In the genomic region with DNA sequence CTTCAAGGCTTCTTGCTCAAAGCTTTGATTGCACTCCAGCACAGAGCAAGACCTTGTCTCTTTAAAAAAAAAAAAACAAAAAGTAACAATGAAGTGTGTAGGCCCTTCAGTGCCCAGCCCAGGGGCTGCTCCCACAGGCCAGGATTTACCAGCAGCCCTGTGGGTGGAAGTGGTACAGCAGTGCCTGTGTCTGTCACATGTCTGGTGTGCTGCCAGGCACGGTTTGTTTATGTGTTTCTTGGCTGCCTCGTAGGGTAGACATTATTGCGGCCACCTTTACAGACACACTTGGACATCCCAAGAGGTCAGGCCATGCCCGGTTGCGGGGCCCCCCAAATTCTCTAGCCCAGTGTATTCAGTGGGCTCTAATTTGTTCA, we compare ENCODE assay signal across 14 cellular contexts. TPM values are rescaled to one million over a fixed set of nuclear protein-coding genes. Genes with fewer than 3 reads are reported as not detected.
DNase-seq lines count a peak whose midpoint lies in the region; ATAC-seq and TF ChIP-seq lines count a peak whose summit lies in the region.
"Had no signal": no experiment of that assay in that cellular context is flagged by ENCODE, and none has a peak within 500 bp of the region (broad histone marks: within the 10 kb centered on the region; RNA-seq: fewer than 3 reads in every experiment).

No MANE protein-coding gene starts in this region.

- no peaks in the 10 kb centered on the region for H3K9me3 Mint-ChIP-seq in natural killer cell
- H3K9me3 Mint-ChIP-seq in natural killer cell treated with Interleukin-12 subunit alpha and Interleukin-12 subunit beta and Interleukin-15 and Interleukin-18, amount 100 ng/mL, for 72 hours: no peaks in the 10 kb centered on the region
- H3K9me3 Mint-ChIP-seq: naive thymus-derived CD4-positive, alpha-beta T cell had no signal

- BruUV-seq in PC-9 (replicated peaks; lab: Mats Ljungman, UMichigan): no TSS peak

- H2AFZ ChIP-seq in PC-9: no peak overlapping the region

- H3K4me1 Mint-ChIP-seq in natural killer cell: peaks cover 35 to 37% of the 10 kb centered on the region in 2 donors
- peaks cover 21 to 40% of the 10 kb centered on the region in 2 donors for H3K4me1 Mint-ChIP-seq in natural killer cell treated with Interleukin-12 subunit alpha and Interleukin-12 subunit beta and Interleukin-15 and Interleukin-18, amount 100 ng/mL, for 72 hours (ENCODE audit: low read depth in 2 of 2)

- H3K27ac ChIP-seq in vagina (peak overlapping the region; percentile 21), PC-9 (no peak overlapping the region), brain microvascular endothelial cell (no peak overlapping the region)
- H3K27ac ChIP-seq: WERI-Rb-1 had no signal

- ATAC-seq in natural killer cell: peak; percentile 64 to 72 (median 65)
- no peak for ATAC-seq in natural killer cell treated with Interleukin-12 subunit alpha and Interleukin-12 subunit beta and Interleukin-15 and Interleukin-18, amount 100 ng/mL, for 72 hours
- ATAC-seq in HG03159 (IDR thresholded peaks at IDR 0.05; ENCODE audit: unreplicated experiment): no peak
- ATAC-seq: naive thymus-derived CD4-positive, alpha-beta T cell had no signal

- H3K9ac ChIP-seq in mucosa of stomach (ENCODE audit: low read length): peak overlapping the region; percentile 19

- intact Hi-C loops in natural killer cell (cut with micrococcal nuclease) (no loop called here), head of caudate nucleus (cut with DNase I) (no loop called here), vagina (cut with DNase I) (loop anchor here (10.0 kb wide), 1 partner anchor 214 kb away; no protein-coding TSS in a partner anchor), PC-9 (cut with micrococcal nuclease; ENCODE audit: unreplicated experiment) (loop anchor here (5.0 kb wide), 1 partner anchor 148 kb away; the partner anchor contains the start of gene PIGU)

- H3K9me3 ChIP-seq in mucosa of stomach (ENCODE audit: control insufficient read depth, low read length): no peaks in the 10 kb centered on the region
- H3K9me3 ChIP-seq in vagina: no peaks in the 10 kb centered on the region
- no peaks in the 10 kb centered on the region for H3K9me3 ChIP-seq in PC-9 (ENCODE audit: insufficient read depth, low read depth)

- H3K4me3 ChIP-seq in mucosa of stomach (ENCODE audit: low read length) (no peak overlapping the region), vagina (no peak overlapping the region), PC-9 (no peak overlapping the region), brain microvascular endothelial cell (ENCODE audit: low read depth, low read length) (no peak overlapping the region)

- no peak overlapping the region for H3K4me2 ChIP-seq in PC-9

- DNase-seq in natural killer cell (no peak), head of caudate nucleus (peak in 35 of 42 donors; percentile 39 to 85 (median 63)), vagina (ENCODE audit: extremely low spot score in 2 of 2) (no peak), PC-9 (no peak), brain microvascular endothelial cell (no peak)
- no peak for DNase-seq in natural killer cell treated with Interleukin-12 subunit alpha and Interleukin-12 subunit beta and Interleukin-15 and Interleukin-18, amount 100 ng/mL, for 72 hours (ENCODE audit: low spot score)
- DNase-seq: DND-41; erythroblast; naive thymus-derived CD4-positive, alpha-beta T cell; NCI-H1417 treated with DMSO at 0.1 percent for 48 hours; NCI-H526; WERI-Rb-1 had no signal

- no peaks in the 10 kb centered on the region for H3K27me3 ChIP-seq in mucosa of stomach (ENCODE audit: control insufficient read depth, insufficient read depth, low read length)
- H3K27me3 ChIP-seq in vagina: no peaks in the 10 kb centered on the region
- H3K27me3 ChIP-seq in PC-9 (ENCODE audit: insufficient read depth, low read depth): no peaks in the 10 kb centered on the region
- no peaks in the 10 kb centered on the region for H3K27me3 ChIP-seq in brain microvascular endothelial cell (replicated peaks)

- in situ Hi-C loops in brain microvascular endothelial cell (cut with HindIII; ENCODE audit: low pct_ligation_motif_present, low sequenced_read_pairs): no loop called here

- CTCF ChIA-PET in PC-9 (lab: Charles Lee): interaction anchor here (0.7 kb wide), 1 partner anchor 101 kb away, joined by 7 read pairs; no protein-coding TSS in a partner anchor

- no peaks in the 10 kb centered on the region for H3K36me3 Mint-ChIP-seq in natural killer cell
- H3K36me3 Mint-ChIP-seq in natural killer cell treated with Interleukin-12 subunit alpha and Interleukin-12 subunit beta and Interleukin-15 and Interleukin-18, amount 100 ng/mL, for 72 hours: no peaks in the 10 kb centered on the region

- peak overlapping the region; percentile 56 for H3K4me3 Mint-ChIP-seq in natural killer cell
- H3K4me3 Mint-ChIP-seq in natural killer cell treated with Interleukin-12 subunit alpha and Interleukin-12 subunit beta and Interleukin-15 and Interleukin-18, amount 100 ng/mL, for 72 hours: no peak overlapping the region
- H3K4me3 Mint-ChIP-seq: naive thymus-derived CD4-positive, alpha-beta T cell had no signal

- peaks cover 47% of the 10 kb centered on the region for H3K4me1 ChIP-seq in mucosa of stomach (ENCODE audit: control insufficient read depth, insufficient read depth, low read length)
- peaks cover 48% of the 10 kb centered on the region for H3K4me1 ChIP-seq in vagina
- H3K4me1 ChIP-seq in PC-9 (replicated peaks; ENCODE audit: insufficient read depth): peaks cover 35% of the 10 kb centered on the region

- H3K27ac Mint-ChIP-seq in natural killer cell: peak overlapping the region; percentile 75 to 82
- no peak overlapping the region for H3K27ac Mint-ChIP-seq in natural killer cell treated with Interleukin-12 subunit alpha and Interleukin-12 subunit beta and Interleukin-15 and Interleukin-18, amount 100 ng/mL, for 72 hours
- H3K27ac Mint-ChIP-seq: naive thymus-derived CD4-positive, alpha-beta T cell had no signal

- TF ChIP-seq CTCF in natural killer cell (IDR thresholded peaks at IDR 0.05) (no peak), vagina (IDR thresholded peaks at IDR 0.05) (no peak), PC-9 (conservative IDR thresholded peaks at IDR 0.05) (no peak), brain microvascular endothelial cell (IDR thresholded peaks at IDR 0.05; ENCODE audit: low read depth, low read length, missing control alignments) (no peak)

- POLR2A ChIA-PET in PC-9 (lab: Charles Lee; ENCODE audit: unreplicated experiment): no interaction called here

- no peaks in the 10 kb centered on the region for H3K9me2 ChIP-seq in PC-9 (ENCODE audit: insufficient read depth)

- peaks cover 32% of the 10 kb centered on the region for H3F3A ChIP-seq in PC-9 (ENCODE audit: insufficient read depth, low read depth)

- no peaks in the 10 kb centered on the region for H4K20me1 ChIP-seq in PC-9 (ENCODE audit: insufficient read depth)

- no peak for TF ChIP-seq POLR2A in vagina (IDR thresholded peaks at IDR 0.05)

- H3K79me2 ChIP-seq in PC-9 (ENCODE audit: low read depth): peaks cover 16% of the 10 kb centered on the region

- H3K36me3 ChIP-seq in mucosa of stomach (ENCODE audit: control insufficient read depth, insufficient read depth, low read length): peaks cover 11% of the 10 kb centered on the region
- H3K36me3 ChIP-seq in vagina: peaks cover 0 to 56% of the 10 kb centered on the region in 2 donors
- H3K36me3 ChIP-seq in PC-9 (ENCODE audit: low read depth): peaks cover 25% of the 10 kb centered on the region
- peaks cover 61% of the 10 kb centered on the region for H3K36me3 ChIP-seq in brain microvascular endothelial cell (replicated peaks)

- H3K27me3 Mint-ChIP-seq in natural killer cell (ENCODE audit: low read depth in 2 of 2): no peaks in the 10 kb centered on the region
- no peaks in the 10 kb centered on the region for H3K27me3 Mint-ChIP-seq in natural killer cell treated with Interleukin-12 subunit alpha and Interleukin-12 subunit beta and Interleukin-15 and Interleukin-18, amount 100 ng/mL, for 72 hours
- H3K27me3 Mint-ChIP-seq: naive thymus-derived CD4-positive, alpha-beta T cell had no signal

RNA-seq across cellular contexts. Expression of gene DYNLRB1, which starts 12.7 kb away (rescaled TPM):
- 10 to 100 TPM; 58.7 to 65.5 (median 61.4) TPM for total RNA-seq in natural killer cell
- 100 to 1,000 TPM in 1 of 2 donors, 10 to 100 TPM in 1; 71.4 to 120 TPM for total RNA-seq in natural killer cell treated with Interleukin-12 subunit alpha and Interleukin-12 subunit beta and Interleukin-15 and Interleukin-18, amount 100 ng/mL, for 72 hours
- total RNA-seq in vagina: 135 TPM
- 145 and 179 TPM in 2 replicates for total RNA-seq in PC-9 (2021)

RNA-seq across cellular contexts. Expression of gene MAP1LC3A, which starts 29.6 kb away (rescaled TPM):
- total RNA-seq in natural killer cell (10 to 100 TPM; 12.7 to 20.4 (median 19.8) TPM), vagina (71.5 TPM), PC-9 (2021) (not detected in 2 replicates)
- total RNA-seq in natural killer cell treated with Interleukin-12 subunit alpha and Interleukin-12 subunit beta and Interleukin-15 and Interleukin-18, amount 100 ng/mL, for 72 hours: 1 to 10 TPM; 5.3 to 6.4 TPM

Comparison
In these comparisons a context has a peak if more than half of its experiments do, and no peak if none do; other contexts are left out.
1. ATAC-seq: peak in natural killer cell (3 of 3); none in natural killer cell treated with Interleukin-12 subunit alpha and Interleukin-12 subunit beta and Interleukin-15 and Interleukin-18, amount 100 ng/mL, for 72 hours (0 of 2) and HG03159 (single experiment).
2. H3K27ac Mint-ChIP-seq: peak in natural killer cell (2 of 2); none in natural killer cell treated with Interleukin-12 subunit alpha and Interleukin-12 subunit beta and Interleukin-15 and Interleukin-18, amount 100 ng/mL, for 72 hours (0 of 2).
3. DNase-seq: peak in head of caudate nucleus (35 of 42); none in natural killer cell (single experiment), natural killer cell treated with Interleukin-12 subunit alpha and Interleukin-12 subunit beta and Interleukin-15 and Interleukin-18, amount 100 ng/mL, for 72 hours (single experiment), vagina (0 of 2), PC-9 (0 of 2) and brain microvascular endothelial cell (single experiment).
4. intact Hi-C loops: an anchor here in vagina (10.0 kb wide) and PC-9 (5.0 kb wide); none called in natural killer cell and head of caudate nucleus.